ENCODE assay signal across 10 cellular contexts in the genomic region with DNA sequence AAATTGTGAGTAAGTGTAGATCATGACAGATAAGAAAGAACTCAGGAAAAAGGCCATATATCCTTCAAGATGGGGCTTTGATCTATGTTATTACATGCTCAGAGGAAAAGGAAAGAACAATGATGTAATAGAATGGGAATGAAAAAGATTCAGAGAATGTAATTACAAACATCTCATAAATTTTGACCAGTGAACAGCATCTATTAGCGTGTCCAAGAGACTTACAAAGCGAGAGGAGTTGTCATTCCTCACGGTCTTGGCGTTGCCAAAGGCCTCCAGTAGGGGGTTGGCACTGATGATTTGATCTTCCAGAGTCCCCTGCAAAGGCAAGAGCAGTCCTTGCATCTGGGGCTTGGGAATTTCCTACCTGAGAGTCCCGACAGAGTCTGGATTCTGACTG. TPM values are rescaled to one million over a fixed set of nuclear protein-coding genes. Genes with fewer than 3 reads are reported as not detected.
DNase-seq lines count a peak whose midpoint lies in the region; ATAC-seq, FAIRE-seq and TF ChIP-seq lines count a peak whose summit lies in the region.
"Not testable (repeated sequence)": the region's sequence is repeated elsewhere in the genome, so short reads cannot be mapped to it uniquely, and the experiment has no call there.
"Had no signal": no experiment of that assay in that cellular context is flagged by ENCODE, and none has a peak within 500 bp of the region (broad histone marks: within the 10 kb centered on the region; RNA-seq: fewer than 3 reads in every experiment).

No MANE protein-coding gene starts in this region.

- peak; percentile 61 for DNase-seq in AG08395 (ENCODE audit: low spot score)
- DNase-seq in GM04504 (ENCODE audit: low read depth): peak; percentile 40
- peak; percentile 33 for DNase-seq in HS-5 (ENCODE audit: low read depth)
- DNase-seq in RWPE1 (ENCODE audit: low spot score): peak; percentile 9
- not testable (repeated sequence) for DNase-seq in astrocyte of the cerebellum (ENCODE audit: low read depth); HepG2 (ENCODE audit: low spot score)
- DNase-seq in fibroblast of villous mesenchyme (ENCODE audit: low read depth): peak; percentile 26
- DNase-seq in renal cortical epithelial cell (ENCODE audit: low read depth): peak; percentile 0

- not testable (repeated sequence) for H3K36me3 ChIP-seq in HepG2 (replicated peaks in 1 of 2; ENCODE audit: control insufficient read depth in 1 of 2, insufficient read depth in 2 of 2, low read length in 2 of 2)

- not testable (repeated sequence) for TF ChIP-seq CTCF in RWPE1 (conservative IDR thresholded peaks at IDR 0.05; ENCODE audit: low read depth); HepG2 (CRISPR knock-in tag; IDR thresholded peaks at IDR 0.05)
- TF ChIP-seq CTCF in astrocyte of the cerebellum (IDR thresholded peaks at IDR 0.05; ENCODE audit: low read depth, low read length, missing control alignments) (peak; percentile 12), fibroblast of villous mesenchyme (IDR thresholded peaks at IDR 0.05; ENCODE audit: insufficient read depth, low read depth, low read length) (peak; percentile 14)

- H3K4me1 ChIP-seq in HepG2 (ENCODE audit: insufficient read depth, low read length): not testable (repeated sequence)

- peak; percentile 37 for FAIRE-seq in HepG2 (lab: Jason Lieb, UNC)

- 13% methylated on average over 5 of the region's 5 CpGs for WGBS in HepG2 (ENCODE audit: low lambda C conversion rate)

- intact Hi-C loops in HepG2 (cut with micrococcal nuclease; ENCODE audit: unreplicated experiment): not testable (repeated sequence)

- not testable (repeated sequence) for TF ChIP-seq RAD21 in HepG2 (CRISPR knock-in tag; IDR thresholded peaks at IDR 0.05)

- not testable (repeated sequence) for H3K27ac ChIP-seq in RWPE1; HepG2 (ENCODE audit: extremely low read length, insufficient read depth, low read length)

- BruUV-seq in HepG2 (replicated peaks; lab: Mats Ljungman, UMichigan): not testable (repeated sequence)

- not testable (repeated sequence) for H3K27me3 ChIP-seq in HepG2 (ENCODE audit: control insufficient read depth in 1 of 2, insufficient read depth in 2 of 2, low read length in 2 of 2)

- not testable (repeated sequence) for H3K4me3 ChIP-seq in astrocyte of the cerebellum (ENCODE audit: low read depth, low read length); fibroblast of villous mesenchyme (ENCODE audit: low read depth, low read length); HepG2 (replicated peaks in 1 of 3; ENCODE audit: insufficient read depth in 1 of 3, low read depth in 2 of 3, low read length in 3 of 3)

- CTCF ChIA-PET in RWPE1 (lab: Yijun Ruan, JAX); HepG2 (lab: Yijun Ruan, JAX; ENCODE audit: low intra/inter-chr PET ratio, low total read pairs): not testable (repeated sequence)

- in situ Hi-C loops in astrocyte of the cerebellum (cut with HindIII; ENCODE audit: low sequenced_read_pairs); HepG2 (cut with HindIII; ENCODE audit: extremely low pct_ligation_motif_present, low pct_unique_long_range_greater_than_20kb): not testable (repeated sequence)

- peaks cover 13% of the 10 kb centered on the region for H3K9me3 ChIP-seq in HepG2 (ENCODE audit: low read length)

- POLR2A ChIA-PET in RWPE1 (lab: Yijun Ruan, JAX; ENCODE audit: low non-redundant PET); HepG2 (lab: Yijun Ruan, JAX): not testable (repeated sequence)

- TF ChIP-seq POLR2A in HepG2 (IDR thresholded peaks at IDR 0.05; ENCODE audit: insufficient read depth in 1 of 2, low read depth in 2 of 2, low read length in 2 of 2): not testable (repeated sequence)

- not testable (repeated sequence) for H2AFZ ChIP-seq in HepG2 (ENCODE audit: low read length)

- not testable (repeated sequence) for H3K4me2 ChIP-seq in HepG2 (ENCODE audit: low read depth, low read length)

- TF ChIP-seq EP300 in HepG2 (IDR thresholded peaks at IDR 0.05; ENCODE audit: low read depth in 2 of 2, low read length in 2 of 2); HepG2 (CRISPR knock-in tag; IDR thresholded peaks at IDR 0.05; ENCODE audit: borderline replicate concordance): not testable (repeated sequence)

- not testable (repeated sequence) for H3K9ac ChIP-seq in HepG2 (ENCODE audit: insufficient read depth, low read depth, low read length)

- ATAC-seq in HepG2: peak; percentile 49; the same call in 2 of the 3 replicates

- not testable (repeated sequence) for H3K79me2 ChIP-seq in HepG2 (ENCODE audit: insufficient read depth, low read length)

- not testable (repeated sequence) for H4K20me1 ChIP-seq in HepG2 (ENCODE audit: insufficient read depth, low read length)

TF ChIP-seq in HepG2, 621 proteins besides CTCF, POLR2A, EP300 and RAD21:
- 0 out of 2 replicates have a peak, but pooled peaks have one; percentile 8 for TF ChIP-seq ATF7 (IDR thresholded peaks at IDR 0.05)
- not testable (repeated sequence) for TF ChIP-seq ATF7 (CRISPR knock-in tag; IDR thresholded peaks at IDR 0.05)

RNA-seq across cellular contexts. Expression of gene MYH2, which starts 6.0 kb away (rescaled TPM):
- total RNA-seq in fibroblast of villous mesenchyme (under 0.01 TPM in 1 of 2 replicates, not detected in the other), HepG2 (2016; rRNA removed; fragmentation: Illumina TruSeq; extraction: Trizol) (not detected in 2 replicates), renal cortical epithelial cell (not detected in 2 replicates)
- total RNA-seq in HepG2 (2016; cell fraction: cytosol; rRNA removed; fragmentation: Illumina TruSeq; extraction: Trizol; ENCODE audit: low read depth): not detected in 2 replicates
- not detected in 2 replicates for total RNA-seq in HepG2 (2016; cell fraction: insoluble cytoplasmic fraction; rRNA removed; fragmentation: Illumina TruSeq; extraction: Trizol)
- total RNA-seq in HepG2 (2016; cell fraction: membrane; rRNA removed; fragmentation: Illumina TruSeq; extraction: Trizol): not detected in 2 replicates
- not detected in 2 replicates for total RNA-seq in HepG2 (2016; cell fraction: nucleus; rRNA removed; fragmentation: Illumina TruSeq; extraction: Trizol)
- polyA plus RNA-seq in HepG2 (2011; rRNA removed): not detected in 2 replicates
- not detected in 2 replicates for polyA plus RNA-seq in HepG2 (2011; cell fraction: cytosol; rRNA removed)
- polyA plus RNA-seq in HepG2 (2011; cell fraction: nucleus; rRNA removed): not detected in 2 replicates
- not detected in 2 replicates for polyA plus RNA-seq in HepG2 (2012)
- polyA plus RNA-seq in HepG2 (2016; cell fraction: cytosol; fragmentation: Illumina TruSeq; extraction: Trizol; ENCODE audit: low read depth): not detected in 2 replicates
- polyA plus RNA-seq in HepG2 (2016; cell fraction: insoluble cytoplasmic fraction; fragmentation: Illumina TruSeq; extraction: Trizol; ENCODE audit: low read depth): not detected in 2 replicates
- polyA plus RNA-seq in HepG2 (2016; cell fraction: membrane; fragmentation: Illumina TruSeq; extraction: Trizol; ENCODE audit: low read depth): not detected in 2 replicates
- polyA plus RNA-seq in HepG2 (2016; cell fraction: nucleus; fragmentation: Illumina TruSeq; extraction: Trizol; ENCODE audit: insufficient read depth, low read depth): not detected in 2 replicates
- not detected in 2 replicates for polyA minus RNA-seq in HepG2 (2011; rRNA and poly(A)+ RNA removed; ENCODE audit: low replicate concordance)
- not detected in 2 replicates for polyA minus RNA-seq in HepG2 (2011; cell fraction: cytosol; rRNA and poly(A)+ RNA removed)
- polyA minus RNA-seq in HepG2 (2011; cell fraction: nucleus; rRNA and poly(A)+ RNA removed): not detected in 2 replicates
- total RNA-seq: CD8-positive, alpha-beta T cell had no signal
- polyA plus RNA-seq: IgD-negative memory B cell had no signal

RNA-seq across cellular contexts. Expression of gene MYH1, which starts 25.1 kb away (rescaled TPM):
- total RNA-seq in fibroblast of villous mesenchyme (not detected in 2 replicates), HepG2 (2016; rRNA removed; fragmentation: Illumina TruSeq; extraction: Trizol) (not detected in 2 replicates), renal cortical epithelial cell (not detected in 2 replicates)
- not detected in 2 replicates for total RNA-seq in HepG2 (2016; cell fraction: cytosol; rRNA removed; fragmentation: Illumina TruSeq; extraction: Trizol; ENCODE audit: low read depth)
- total RNA-seq in HepG2 (2016; cell fraction: insoluble cytoplasmic fraction; rRNA removed; fragmentation: Illumina TruSeq; extraction: Trizol): not detected in 2 replicates
- not detected in 2 replicates for total RNA-seq in HepG2 (2016; cell fraction: membrane; rRNA removed; fragmentation: Illumina TruSeq; extraction: Trizol)
- not detected in 2 replicates for total RNA-seq in HepG2 (2016; cell fraction: nucleus; rRNA removed; fragmentation: Illumina TruSeq; extraction: Trizol)
- 0.01 TPM in 2 replicates for polyA plus RNA-seq in HepG2 (2011; rRNA removed)
- 0.01 TPM in 1 of 2 replicates, not detected in the other for polyA plus RNA-seq in HepG2 (2011; cell fraction: cytosol; rRNA removed)
- polyA plus RNA-seq in HepG2 (2011; cell fraction: nucleus; rRNA removed): not detected in 2 replicates
- polyA plus RNA-seq in HepG2 (2012): 0.04 TPM in 2 replicates
- polyA plus RNA-seq in HepG2 (2016; cell fraction: cytosol; fragmentation: Illumina TruSeq; extraction: Trizol; ENCODE audit: low read depth): not detected in 2 replicates
- polyA plus RNA-seq in HepG2 (2016; cell fraction: insoluble cytoplasmic fraction; fragmentation: Illumina TruSeq; extraction: Trizol; ENCODE audit: low read depth): not detected in 2 replicates
- polyA plus RNA-seq in HepG2 (2016; cell fraction: membrane; fragmentation: Illumina TruSeq; extraction: Trizol; ENCODE audit: low read depth): not detected in 2 replicates
- not detected in 2 replicates for polyA plus RNA-seq in HepG2 (2016; cell fraction: nucleus; fragmentation: Illumina TruSeq; extraction: Trizol; ENCODE audit: insufficient read depth, low read depth)
- not detected in 2 replicates for polyA minus RNA-seq in HepG2 (2011; rRNA and poly(A)+ RNA removed; ENCODE audit: low replicate concordance)
- not detected in 2 replicates for polyA minus RNA-seq in HepG2 (2011; cell fraction: cytosol; rRNA and poly(A)+ RNA removed)
- polyA minus RNA-seq in HepG2 (2011; cell fraction: nucleus; rRNA and poly(A)+ RNA removed): not detected in 2 replicates
- total RNA-seq: CD8-positive, alpha-beta T cell had no signal
- polyA plus RNA-seq: IgD-negative memory B cell had no signal
